In genomic region chr17:78242024-78242742, GRCh38 we compare ENCODE assay signal across 10 cellular contexts. TPM values are rescaled to one million over a fixed set of nuclear protein-coding genes. Genes with fewer than 3 reads are reported as not detected.
DNase-seq lines count a peak whose midpoint lies in the region; ATAC-seq and TF ChIP-seq lines count a peak whose summit lies in the region.
"Had no signal": no experiment of that assay in that cellular context is flagged by ENCODE, and none has a peak within 500 bp of the region (broad histone marks: within the 10 kb centered on the region; RNA-seq: fewer than 3 reads in every experiment).

No MANE protein-coding gene starts in this region.

- 72% methylated on average over 21 of the region's 21 CpGs for WGBS in smooth muscle cell (ENCODE audit: low lambda C conversion rate)

- H3K27ac Mint-ChIP-seq in activated CD8-positive, alpha-beta T cell treated with anti-CD3 and anti-CD28 coated beads, Interleukin-2, amount 10 ng/mL, durations not matched to agents 7 days and 5 days: no peak overlapping the region

- TF ChIP-seq CTCF in smooth muscle cell (IDR thresholded peaks at IDR 0.05; ENCODE audit: borderline replicate concordance, insufficient read depth, poor library complexity, severe bottlenecking) (no peak), foreskin keratinocyte (conservative IDR thresholded peaks at IDR 0.05) (no peak)

- no peaks in the 10 kb centered on the region for H3K9me3 Mint-ChIP-seq in activated CD8-positive, alpha-beta T cell treated with anti-CD3 and anti-CD28 coated beads, Interleukin-2, amount 10 ng/mL, durations not matched to agents 7 days and 5 days (ENCODE audit: insufficient read depth)

- no peaks in the 10 kb centered on the region for H3K9me3 ChIP-seq in smooth muscle cell (replicated peaks; ENCODE audit: low read depth)
- H3K9me3 ChIP-seq: lower lobe of right lung had no signal

- DNase-seq in LHCN-M2 (ENCODE audit: low read depth) (peak; percentile 19), smooth muscle cell (lab: John Stamatoyannopoulos, UW; ENCODE audit: unreplicated experiment) (no peak), foreskin keratinocyte (no peak)
- DNase-seq in activated CD8-positive, alpha-beta T cell treated with anti-CD3 and anti-CD28 coated beads, Interleukin-2, amount 10 ng/mL, durations not matched to agents 7 days and 5 days: no peak
- DNase-seq: lower lobe of right lung; stimulated activated naive CD4-positive, alpha-beta T cell treated with Interleukin-2 at 50 U/mL for 16 hours had no signal

- H3K27ac ChIP-seq in smooth muscle cell (ENCODE audit: low read depth) (peak overlapping the region; percentile 56), foreskin keratinocyte (no peak overlapping the region)
- H3K27ac ChIP-seq: lower lobe of right lung had no signal

- H2AFZ ChIP-seq in smooth muscle cell (ENCODE audit: low read depth): no peak overlapping the region

- peaks cover 8% of the 10 kb centered on the region for H3K27me3 Mint-ChIP-seq in activated CD8-positive, alpha-beta T cell treated with anti-CD3 and anti-CD28 coated beads, Interleukin-2, amount 10 ng/mL, durations not matched to agents 7 days and 5 days (ENCODE audit: low read depth)

- peaks cover 9% of the 10 kb centered on the region for H3K4me1 Mint-ChIP-seq in activated CD8-positive, alpha-beta T cell treated with anti-CD3 and anti-CD28 coated beads, Interleukin-2, amount 10 ng/mL, durations not matched to agents 7 days and 5 days (ENCODE audit: low read depth)

- no peaks in the 10 kb centered on the region for H3K79me2 ChIP-seq in smooth muscle cell (ENCODE audit: low read depth)

- H3K27me3 ChIP-seq in smooth muscle cell (ENCODE audit: low read depth) (no peaks in the 10 kb centered on the region), foreskin keratinocyte (no peaks in the 10 kb centered on the region)

- POLR2A ChIA-PET in activated CD8-positive, alpha-beta T cell treated with anti-CD3 and anti-CD28 coated beads, Interleukin-2, amount 10 ng/mL, durations not matched to agents 7 days and 5 days (lab: Charles Lee): interaction anchor here (0.6 kb wide), 1 partner anchor 382 kb away, joined by 3 read pairs; no protein-coding TSS in a partner anchor

- H3K36me3 ChIP-seq in smooth muscle cell (ENCODE audit: low read depth): no peaks in the 10 kb centered on the region
- H3K36me3 ChIP-seq: lower lobe of right lung had no signal

- CTCF ChIA-PET in activated CD8-positive, alpha-beta T cell treated with anti-CD3 and anti-CD28 coated beads, Interleukin-2, amount 10 ng/mL, durations not matched to agents 7 days and 5 days (lab: Charles Lee): interaction anchor here (0.8 to 2.1 kb wide), 3 partner anchors 9 to 180 kb away, joined by 3 to 12 read pairs (median 4); no protein-coding TSS in a partner anchor

- no peaks in the 10 kb centered on the region for H3K4me1 ChIP-seq in smooth muscle cell (ENCODE audit: low read depth)
- H3K4me1 ChIP-seq in foreskin keratinocyte: no peaks in the 10 kb centered on the region
- H3K4me1 ChIP-seq: lower lobe of right lung had no signal

- H3F3A ChIP-seq in smooth muscle cell (ENCODE audit: low read depth): no peaks in the 10 kb centered on the region

- H3K9ac ChIP-seq in smooth muscle cell (ENCODE audit: low read depth): no peak overlapping the region

- TF ChIP-seq POLR2A in GM18951 (IDR thresholded peaks at IDR 0.05; ENCODE audit: extremely low read depth, insufficient read depth, insufficient read length): peak; percentile 32

- H4K20me1 ChIP-seq in smooth muscle cell (ENCODE audit: low read depth): no peaks in the 10 kb centered on the region

- H3K36me3 Mint-ChIP-seq in activated CD8-positive, alpha-beta T cell treated with anti-CD3 and anti-CD28 coated beads, Interleukin-2, amount 10 ng/mL, durations not matched to agents 7 days and 5 days (ENCODE audit: low read depth): no peaks in the 10 kb centered on the region

- in situ Hi-C loops in GM18951 (cut with MboI; ENCODE audit: low sequenced_read_pairs, unreplicated experiment): no loop called here

- peak; percentile 38 for ATAC-seq in activated CD8-positive, alpha-beta T cell treated with anti-CD3 and anti-CD28 coated beads, Interleukin-2, amount 10 ng/mL, durations not matched to agents 7 days and 5 days
- ATAC-seq in foreskin keratinocyte (no peak), HG02642 (IDR thresholded peaks at IDR 0.05; ENCODE audit: poor library complexity, unreplicated experiment) (no peak), GM18909 (IDR thresholded peaks at IDR 0.05; ENCODE audit: poor library complexity, unreplicated experiment) (no peak)

- H3K4me2 ChIP-seq in smooth muscle cell: no peak overlapping the region

- H3K4me3 Mint-ChIP-seq in activated CD8-positive, alpha-beta T cell treated with anti-CD3 and anti-CD28 coated beads, Interleukin-2, amount 10 ng/mL, durations not matched to agents 7 days and 5 days: no peak overlapping the region

- no peak overlapping the region for H3K4me3 ChIP-seq in smooth muscle cell
- H3K4me3 ChIP-seq: lower lobe of right lung had no signal

RNA-seq across cellular contexts. Expression of gene TMEM235, which starts 10.8 kb away (rescaled TPM):
- not detected in 2 replicates for total RNA-seq in LHCN-M2 (2014; rRNA removed)
- not detected for polyA plus RNA-seq in LHCN-M2 (2012)
- total RNA-seq in activated CD8-positive, alpha-beta T cell treated with anti-CD3 and anti-CD28 coated beads, Interleukin-2, amount 10 ng/mL, durations not matched to agents 7 days and 5 days: not detected
- not detected in 2 replicates for total RNA-seq in smooth muscle cell
- polyA plus RNA-seq in smooth muscle cell: not detected in 2 replicates
- total RNA-seq in foreskin keratinocyte: not detected in 2 replicates
- polyA plus RNA-seq in foreskin keratinocyte: not detected in 2 replicates
- total RNA-seq: fibroblast of lung, lower lobe of right lung had no signal
- polyA plus RNA-seq: fibroblast of lung had no signal

RNA-seq across cellular contexts. Expression of gene BIRC5, which starts 28.1 kb away (rescaled TPM):
- total RNA-seq in LHCN-M2 (2014; rRNA removed) (179 and 192 TPM in 2 replicates), smooth muscle cell (7.7 and 15.3 TPM in 2 replicates), foreskin keratinocyte (54.7 and 69.5 TPM in 2 replicates)
- 70.6 TPM for polyA plus RNA-seq in LHCN-M2 (2012)
- total RNA-seq in activated CD8-positive, alpha-beta T cell treated with anti-CD3 and anti-CD28 coated beads, Interleukin-2, amount 10 ng/mL, durations not matched to agents 7 days and 5 days: 100 to 1,000 TPM; 108 to 114 TPM
- polyA plus RNA-seq in smooth muscle cell (11.9 and 15.6 TPM in 2 replicates), foreskin keratinocyte (52.8 and 67.9 TPM in 2 replicates)

RNA-seq across cellular contexts. Expression of gene AFMID, which starts 55.0 kb away (rescaled TPM):
- total RNA-seq in LHCN-M2 (2014; rRNA removed): 25.6 and 34.7 TPM in 2 replicates
- 28.2 TPM for polyA plus RNA-seq in LHCN-M2 (2012)
- 10 to 100 TPM; 17.7 to 20.7 TPM for total RNA-seq in activated CD8-positive, alpha-beta T cell treated with anti-CD3 and anti-CD28 coated beads, Interleukin-2, amount 10 ng/mL, durations not matched to agents 7 days and 5 days
- total RNA-seq in smooth muscle cell: 63.7 and 64.9 TPM in 2 replicates
- polyA plus RNA-seq in smooth muscle cell: 10.0 and 23.0 TPM in 2 replicates
- total RNA-seq in foreskin keratinocyte: 15.0 and 18.9 TPM in 2 replicates
- 19.7 and 20.8 TPM in 2 replicates for polyA plus RNA-seq in foreskin keratinocyte

RNA-seq across cellular contexts. Expression of gene TK1, which starts 55.3 kb away (rescaled TPM):
- total RNA-seq in LHCN-M2 (2014; rRNA removed) (179 and 198 TPM in 2 replicates), smooth muscle cell (20.0 and 20.9 TPM in 2 replicates), foreskin keratinocyte (80.9 and 109 TPM in 2 replicates)
- 153 TPM for polyA plus RNA-seq in LHCN-M2 (2012)
- total RNA-seq in activated CD8-positive, alpha-beta T cell treated with anti-CD3 and anti-CD28 coated beads, Interleukin-2, amount 10 ng/mL, durations not matched to agents 7 days and 5 days: 100 to 1,000 TPM; 139 to 142 TPM
- polyA plus RNA-seq in smooth muscle cell (53.7 and 72.7 TPM in 2 replicates), foreskin keratinocyte (169 and 180 TPM in 2 replicates)
